Comparison of ENCODE assay signal across 8 cellular contexts in the genomic region with DNA sequence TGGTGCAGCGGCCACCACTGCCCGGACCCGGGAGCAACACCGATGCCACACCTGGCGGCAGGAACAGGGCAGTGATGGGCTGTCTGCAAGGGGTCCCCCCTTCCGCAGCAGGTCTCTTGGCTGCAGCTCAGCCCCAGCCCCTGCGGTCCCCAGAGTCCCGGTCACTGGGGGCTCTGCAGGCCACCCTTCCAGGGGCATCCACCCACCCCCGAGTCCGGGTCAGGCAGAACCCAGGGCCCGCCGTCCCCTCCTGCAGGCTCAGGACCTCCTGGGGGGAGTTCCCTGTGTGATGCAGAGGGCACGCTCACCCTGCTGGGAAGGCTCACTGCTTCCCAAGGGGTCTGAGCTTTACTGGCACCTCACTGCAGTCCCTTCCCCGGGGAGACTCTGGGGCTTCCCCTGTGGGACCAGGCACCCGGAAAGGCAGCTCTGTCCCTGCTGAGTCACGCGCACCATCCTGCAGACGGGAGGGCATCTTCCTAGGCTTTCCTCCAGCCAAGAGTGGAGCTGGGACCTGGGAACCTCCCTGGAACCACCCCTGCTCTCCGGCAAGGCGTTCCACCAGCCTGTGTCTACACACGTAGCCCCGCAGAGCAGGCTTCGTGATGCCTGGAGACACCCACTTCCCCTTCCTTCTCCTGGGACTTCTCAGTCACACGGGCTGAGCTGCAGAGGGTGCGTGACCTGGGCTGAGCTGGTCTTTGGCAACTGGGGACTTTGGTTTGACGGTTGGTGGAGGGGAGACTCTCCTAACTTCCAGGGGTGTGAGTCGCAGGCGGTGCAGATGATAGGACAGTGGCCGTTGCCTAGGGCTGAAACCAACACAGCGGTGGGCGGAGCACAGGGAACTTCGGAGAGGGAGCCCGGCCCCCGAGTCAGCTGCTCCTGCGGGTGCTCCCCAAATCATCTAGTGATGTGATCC. TPM values are rescaled to one million over a fixed set of nuclear protein-coding genes. Genes with fewer than 3 reads are reported as not detected.
DNase-seq lines count a peak whose midpoint lies in the region; ATAC-seq and TF ChIP-seq lines count a peak whose summit lies in the region.

No MANE protein-coding gene starts in this region.

- H3T11ph ChIP-seq in H9 (ENCODE audit: low read length) = no peak overlapping the region

- H3K56ac ChIP-seq in H9 (ENCODE audit: insufficient read length, low read depth, low read length) = no peak overlapping the region

- H3K23ac ChIP-seq in H9 (ENCODE audit: insufficient read length, low read depth, low read length) = no peak overlapping the region

- no peaks in the 10 kb centered on the region for H3K23me2 ChIP-seq in H9 (ENCODE audit: insufficient read length, low read depth, low read length, poor library complexity, severe bottlenecking)

- no peak overlapping the region; the same call in 1 of the 2 replicates for H3K14ac ChIP-seq in H9 (ENCODE audit: insufficient read depth, low read length)

- H3K9me3 Mint-ChIP-seq in CD4-positive, alpha-beta memory T cell = peaks cover 0 to 1% (median 0%) of the 10 kb centered on the region in 8 donors
- H3K9me3 Mint-ChIP-seq in GM23338 = no peaks in the 10 kb centered on the region
- H3K9me3 Mint-ChIP-seq in stimulated activated naive CD8-positive, alpha-beta T cell treated with anti-CD3 and anti-CD28 coated beads, Interleukin-15, Interleukin-2, amounts not matched to agents 100 ng/mL and 50 ng/mL, for 24 hours = no peaks in the 10 kb centered on the region
- H3K9me3 Mint-ChIP-seq in H9 = 0 out of 5 replicates have a peak, but pooled peaks cover 0 to 2% of the 10 kb centered on the region in 2 experiments

- CTCF ChIA-PET in CD4-positive, alpha-beta memory T cell (lab: Charles Lee; ENCODE audit: partially characterized antibody) = interaction anchor here (0.7 to 1.9 kb wide), 4 partner anchors 16 to 218 kb away, joined by 3 to 5 read pairs (median 3); no protein-coding TSS in a partner anchor

- DNase-seq in CD4-positive, alpha-beta memory T cell = no peak
- DNase-seq in GM23338 (ENCODE audit: low spot score) = no peak
- DNase-seq in SHP77 (lab: John Stamatoyannopoulos, UW) = peak; percentile 64 to 74
- peak; percentile 32 for DNase-seq in fibroblast of pulmonary artery (ENCODE audit: low read depth)
- no peak for DNase-seq in central memory CD4-positive, alpha-beta T cell
- DNase-seq in H9 = no peak

- H3K18ac ChIP-seq in H9 (ENCODE audit: insufficient read length, low read depth, low read length) = no peak overlapping the region

- H3K4ac ChIP-seq in H9 (ENCODE audit: low read depth, low read length) = no peak overlapping the region

- H3K36me3 ChIP-seq in CD4-positive, alpha-beta memory T cell (ENCODE audit: insufficient read depth, low read length) = no peaks in the 10 kb centered on the region
- H3K36me3 ChIP-seq in GM23338 (ENCODE audit: insufficient read depth) = no peaks in the 10 kb centered on the region

- H3K9me3 ChIP-seq in CD4-positive, alpha-beta memory T cell (ENCODE audit: control insufficient read depth in 1 of 2, low read length in 2 of 2) = no peaks in the 10 kb centered on the region
- H3K9me3 ChIP-seq in H9 (ENCODE audit: control insufficient read depth, low read depth, low read length) = no peaks in the 10 kb centered on the region

- H2AFZ ChIP-seq in GM23338 (peak overlapping the region; percentile 66), H9 (ENCODE audit: low read length) (no peak overlapping the region)

- H3K4me2 ChIP-seq in GM23338 (no peak overlapping the region), H9 (ENCODE audit: insufficient read depth, insufficient read length, low read length) (no peak overlapping the region)

- no peaks in the 10 kb centered on the region for H3K79me1 ChIP-seq in H9 (ENCODE audit: insufficient read depth, low read depth, low read length, poor library complexity, severe bottlenecking)

- peak overlapping the region in 6 of 8 donors; percentile 49 to 70 (median 66) for H3K4me3 Mint-ChIP-seq in CD4-positive, alpha-beta memory T cell
- H3K4me3 Mint-ChIP-seq in GM23338 (no peak overlapping the region; the same call in 2 of the 3 replicates), H9 (no peak overlapping the region)
- peak overlapping the region; percentile 27 for H3K4me3 Mint-ChIP-seq in stimulated activated naive CD8-positive, alpha-beta T cell treated with anti-CD3 and anti-CD28 coated beads, Interleukin-15, Interleukin-2, amounts not matched to agents 100 ng/mL and 50 ng/mL, for 24 hours

- H3K79me2 ChIP-seq in GM23338 (replicated peaks; ENCODE audit: insufficient read depth) (no peaks in the 10 kb centered on the region), H9 (ENCODE audit: insufficient read depth, low read length) (no peaks in the 10 kb centered on the region)

- peaks cover 12% of the 10 kb centered on the region for H3F3A ChIP-seq in GM23338 (replicated peaks; ENCODE audit: low read depth)

- H4K20me1 ChIP-seq in GM23338 (replicated peaks; ENCODE audit: insufficient read depth) (no peaks in the 10 kb centered on the region), H9 (ENCODE audit: control insufficient read depth, insufficient read depth, insufficient read length) (no peaks in the 10 kb centered on the region)

- no peak overlapping the region for H3K27ac ChIP-seq in CD4-positive, alpha-beta memory T cell (ENCODE audit: low read depth, low read length)
- H3K27ac ChIP-seq in GM23338 (ENCODE audit: low read depth) = no peak overlapping the region
- H3K27ac ChIP-seq in H9 (ENCODE audit: insufficient read length, low read depth, low read length) = no peak overlapping the region

- no peak overlapping the region for H3K27ac Mint-ChIP-seq in CD4-positive, alpha-beta memory T cell
- H3K27ac Mint-ChIP-seq in GM23338 (no peak overlapping the region), H9 (peak overlapping the region in 1 of 3 experiments; percentile 33; a peak in 1 of 7 replicates)
- no peak overlapping the region for H3K27ac Mint-ChIP-seq in stimulated activated naive CD8-positive, alpha-beta T cell treated with anti-CD3 and anti-CD28 coated beads, Interleukin-15, Interleukin-2, amounts not matched to agents 100 ng/mL and 50 ng/mL, for 24 hours

- no peaks in the 10 kb centered on the region for H3K27me3 ChIP-seq in CD4-positive, alpha-beta memory T cell (ENCODE audit: insufficient read depth, low read length)
- H3K27me3 ChIP-seq in GM23338 (ENCODE audit: insufficient read depth) (no peaks in the 10 kb centered on the region), H9 (ENCODE audit: insufficient read depth, low read length) (no peaks in the 10 kb centered on the region)

- H4K91ac ChIP-seq in H9 (ENCODE audit: insufficient read length, low read depth, low read length) = no peak overlapping the region

- H3K36me3 Mint-ChIP-seq in CD4-positive, alpha-beta memory T cell = no peaks in the 10 kb centered on the region
- H3K36me3 Mint-ChIP-seq in GM23338 (ENCODE audit: low read depth) (no peaks in the 10 kb centered on the region), H9 (ENCODE audit: insufficient read depth in 1 of 3, low read depth in 3 of 3) (no peaks in the 10 kb centered on the region)
- no peaks in the 10 kb centered on the region for H3K36me3 Mint-ChIP-seq in stimulated activated naive CD8-positive, alpha-beta T cell treated with anti-CD3 and anti-CD28 coated beads, Interleukin-15, Interleukin-2, amounts not matched to agents 100 ng/mL and 50 ng/mL, for 24 hours (ENCODE audit: low read depth)

- H3K27me3 Mint-ChIP-seq in CD4-positive, alpha-beta memory T cell = peaks cover 6 to 12% of the 10 kb centered on the region in 2 donors
- peaks cover 18% of the 10 kb centered on the region for H3K27me3 Mint-ChIP-seq in GM23338 (ENCODE audit: insufficient read depth, low read depth, poor library complexity)
- H3K27me3 Mint-ChIP-seq in stimulated activated naive CD8-positive, alpha-beta T cell treated with anti-CD3 and anti-CD28 coated beads, Interleukin-15, Interleukin-2, amounts not matched to agents 100 ng/mL and 50 ng/mL, for 24 hours = peaks cover 30% of the 10 kb centered on the region
- peaks cover 18% of the 10 kb centered on the region for H3K27me3 Mint-ChIP-seq in H9 (ENCODE audit: low read depth)

- no peak overlapping the region for H3K4me3 ChIP-seq in CD4-positive, alpha-beta memory T cell (ENCODE audit: low read length in 2 of 2)
- no peak overlapping the region for H3K4me3 ChIP-seq in GM23338
- H3K4me3 ChIP-seq in fibroblast of pulmonary artery (replicated peaks; ENCODE audit: low read depth, low read length) = no peak overlapping the region

- ATAC-seq in GM23338 (peak; percentile 7), HG02610 (IDR thresholded peaks at IDR 0.05; ENCODE audit: unreplicated experiment) (no peak)

- no peak overlapping the region for H3K9ac ChIP-seq in H9 (ENCODE audit: extremely low read depth, insufficient read length, low read length)

- H2AK5ac ChIP-seq in H9 (ENCODE audit: insufficient read length, low read length) = no peak overlapping the region

- H4K8ac ChIP-seq in H9 (replicated peaks; ENCODE audit: insufficient read length, low read depth, low read length) = no peak overlapping the region

- WGBS in H9 (ENCODE audit: extremely low coverage, insufficient read length, low lambda C conversion rate) = no CpG with 5 or more reads among the region's 35 CpGs

- H3K4me1 Mint-ChIP-seq in CD4-positive, alpha-beta memory T cell = peaks cover 0 to 7% (median 6%) of the 10 kb centered on the region in 4 donors
- H3K4me1 Mint-ChIP-seq in GM23338 (peaks cover 24% of the 10 kb centered on the region), H9 (peaks cover 14 to 25% of the 10 kb centered on the region in 2 experiments)
- peaks cover 6% of the 10 kb centered on the region for H3K4me1 Mint-ChIP-seq in stimulated activated naive CD8-positive, alpha-beta T cell treated with anti-CD3 and anti-CD28 coated beads, Interleukin-15, Interleukin-2, amounts not matched to agents 100 ng/mL and 50 ng/mL, for 24 hours (ENCODE audit: low read depth)

- H2BK12ac ChIP-seq in H9 (ENCODE audit: insufficient read length, low read depth, low read length) = no peak overlapping the region

- H2BK20ac ChIP-seq in H9 (ENCODE audit: low read depth, low read length, poor library complexity, severe bottlenecking) = no peak overlapping the region

- H3K4me1 ChIP-seq in CD4-positive, alpha-beta memory T cell (ENCODE audit: insufficient read depth, low read length) = no peaks in the 10 kb centered on the region
- H3K4me1 ChIP-seq in GM23338 (ENCODE audit: insufficient read depth) (peaks cover 7% of the 10 kb centered on the region; the same call in 1 of the 2 replicates), H9 (ENCODE audit: insufficient read depth, low read length) (no peaks in the 10 kb centered on the region; the same call in 1 of the 2 replicates)

- H2BK120ac ChIP-seq in H9 (ENCODE audit: low read depth, low read length, poor library complexity, severe bottlenecking) = no peak overlapping the region

- intact Hi-C loops in CD4-positive, alpha-beta memory T cell (cut with micrococcal nuclease) = no loop called here

- no peak overlapping the region for H2BK15ac ChIP-seq in H9 (ENCODE audit: low read depth, low read length)

- POLR2A ChIA-PET in CD4-positive, alpha-beta memory T cell (lab: Charles Lee; ENCODE audit: partially characterized antibody) = interaction anchor here (0.7 kb wide), 1 partner anchor 136 kb away, joined by 3 read pairs; no protein-coding TSS in a partner anchor

- TF ChIP-seq CTCF in GM23338 (conservative IDR thresholded peaks at IDR 0.05; ENCODE audit: low read depth in 2 of 2) (no peak), fibroblast of pulmonary artery (IDR thresholded peaks at IDR 0.05; ENCODE audit: low read length, missing control alignments) (no peak), H9 (conservative IDR thresholded peaks at IDR 0.05) (no peak)

- H3K9me2 ChIP-seq in GM23338 (ENCODE audit: insufficient read depth) = no peaks in the 10 kb centered on the region

- no peak overlapping the region for H4K5ac ChIP-seq in H9 (ENCODE audit: insufficient read length, low read depth, low read length)

- no peak overlapping the region for H2BK5ac ChIP-seq in H9 (ENCODE audit: insufficient read length, low read length)

RNA-seq across cellular contexts. Expression of a gene that starts 23.4 kb away (rescaled TPM):
- 1 to 10 TPM; 4.0 to 5.0 TPM for total RNA-seq in CD4-positive, alpha-beta memory T cell
- polyA plus RNA-seq in CD4-positive, alpha-beta memory T cell = 1 to 10 TPM; 3.2 to 5.2 TPM
- 37.1 and 47.4 TPM in 2 replicates for total RNA-seq in GM23338 (2014; rRNA removed; shearing (Covaris generic))
- polyA plus RNA-seq in GM23338 (2016; fragmentation: Nextera tagmentation; extraction: Ambion mirVana) = 25.7 TPM in 2 replicates
- 28.1 and 30.9 TPM in 2 replicates for total RNA-seq in H9 (2021)

RNA-seq across cellular contexts. Expression of a gene that starts 32.3 kb away (rescaled TPM):
- total RNA-seq in CD4-positive, alpha-beta memory T cell = 10 to 100 TPM; 21.9 to 25.6 TPM
- 10 to 100 TPM; 42.5 to 47.5 TPM for polyA plus RNA-seq in CD4-positive, alpha-beta memory T cell
- total RNA-seq in GM23338 (2014; rRNA removed; shearing (Covaris generic)) = 50.9 and 53.2 TPM in 2 replicates
- 140 and 153 TPM in 2 replicates for polyA plus RNA-seq in GM23338 (2016; fragmentation: Nextera tagmentation; extraction: Ambion mirVana)
- 140 and 146 TPM in 2 replicates for total RNA-seq in H9 (2021)

RNA-seq across cellular contexts. Expression of a gene that starts 51.6 kb away (rescaled TPM):
- 100 to 1,000 TPM; 182 to 206 TPM for total RNA-seq in CD4-positive, alpha-beta memory T cell
- polyA plus RNA-seq in CD4-positive, alpha-beta memory T cell = 10 to 100 TPM; 18.9 to 46.4 TPM
- total RNA-seq in GM23338 (2014; rRNA removed; shearing (Covaris generic)) = 66.9 and 90.2 TPM in 2 replicates
- 59.0 and 59.4 TPM in 2 replicates for polyA plus RNA-seq in GM23338 (2016; fragmentation: Nextera tagmentation; extraction: Ambion mirVana)
- 99.3 and 106 TPM in 2 replicates for total RNA-seq in H9 (2021)

RNA-seq across cellular contexts. Expression of a gene that starts 51.8 kb away (rescaled TPM):
- total RNA-seq in CD4-positive, alpha-beta memory T cell = 10 to 100 TPM; 25.9 to 27.7 TPM
- polyA plus RNA-seq in CD4-positive, alpha-beta memory T cell = 10 to 100 TPM; 25.3 to 45.5 TPM
- 41.3 and 54.9 TPM in 2 replicates for total RNA-seq in GM23338 (2014; rRNA removed; shearing (Covaris generic))
- polyA plus RNA-seq in GM23338 (2016; fragmentation: Nextera tagmentation; extraction: Ambion mirVana) = 39.6 and 40.4 TPM in 2 replicates
- 55.4 and 58.6 TPM in 2 replicates for total RNA-seq in H9 (2021)

Comparison
In these comparisons a context has a peak if more than half of its experiments do, and no peak if none do; other contexts are left out.
1. DNase-seq: peak in SHP77 (2 of 2) and fibroblast of pulmonary artery (single experiment); none in CD4-positive, alpha-beta memory T cell (0 of 5), GM23338 (single experiment), central memory CD4-positive, alpha-beta T cell (single experiment) and H9 (single experiment).
2. H3K4me3 Mint-ChIP-seq: peak in CD4-positive, alpha-beta memory T cell (6 of 8) and stimulated activated naive CD8-positive, alpha-beta T cell treated with anti-CD3 and anti-CD28 coated beads, Interleukin-15, Interleukin-2, amounts not matched to agents 100 ng/mL and 50 ng/mL, for 24 hours (single experiment); none in GM23338 (single experiment) and H9 (0 of 2).